Comparison of ENCODE assay signal across 30 cellular contexts in the genomic region with DNA sequence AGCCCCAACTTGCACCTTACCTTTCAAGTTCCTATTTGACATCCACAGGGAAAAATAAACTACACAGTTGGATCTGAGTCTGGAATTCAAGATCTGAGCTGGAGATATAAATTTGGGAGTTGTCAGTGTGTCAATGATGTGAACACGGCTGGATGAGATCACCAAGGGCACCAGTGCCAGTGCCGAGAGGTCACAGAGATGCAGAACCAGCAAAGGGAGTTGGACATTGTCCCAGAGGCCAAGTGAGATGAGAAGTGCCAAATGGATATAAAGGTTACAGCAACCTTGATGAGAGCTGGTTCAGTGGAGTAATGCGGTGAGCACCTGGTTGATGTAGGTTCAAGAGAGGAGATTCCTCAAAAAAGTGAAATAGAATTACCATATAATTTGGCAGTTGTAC.
"Had no signal": no experiment of that assay in that cellular context is flagged by ENCODE, and none has a peak within 500 bp of the region (broad histone marks: within the 10 kb centered on the region; RNA-seq: fewer than 3 reads in every experiment).

No MANE protein-coding gene starts in this region.

- H3K9me3 ChIP-seq: esophagus squamous epithelium, neutrophil, prostate gland, testis, transverse colon had no signal

- H3K4me3 ChIP-seq: esophagus squamous epithelium, prostate gland, SK-N-MC, testis, transverse colon had no signal

- ATAC-seq: activated CD4-positive, CD25-positive, alpha-beta regulatory T cell treated with anti-CD3 and anti-CD28 coated beads, Interleukin-2, amount 50 U/mL, for 24 hours; activated T-cell treated with anti-CD3 and anti-CD28 coated beads, Interleukin-2, amount 50 U/mL, for 4 hours; activated T-helper 17 cell treated with anti-CD3 and anti-CD28 coated beads, Interleukin-2, amount 50 U/mL, for 72 hours; stimulated activated naive CD8-positive, alpha-beta T cell treated with anti-CD3 and anti-CD28 coated beads, Interleukin-15, Interleukin-2, amounts not matched to agents 100 U/mL and 50 U/mL, for 24 hours had no signal

- H3K36me3 ChIP-seq: esophagus squamous epithelium, neutrophil, prostate gland, transverse colon had no signal

- FAIRE-seq: frontal cortex, kidney, urothelium cell line had no signal

- H3K27me3 ChIP-seq: esophagus squamous epithelium, testis, transverse colon had no signal

- DNase-seq: activated CD4-positive, alpha-beta memory T cell treated with anti-CD3 and anti-CD28 coated beads for 36 hours; activated CD4-positive, alpha-beta T cell treated with anti-CD3 and anti-CD28 coated beads, Interleukin-2, amount 10 ng/mL, durations not matched to agents 24 days and 14 days; activated gamma-delta T cell treated with Interleukin-2 at 50 U/mL for 16 hours; activated naive CD4-positive, alpha-beta T cell treated with anti-CD3 and anti-CD28 coated beads, Interleukin-2, amount 50 U/mL, for 16 hours; activated T-cell treated with anti-CD3 and anti-CD28 coated beads, Interleukin-2, amount 50 U/mL, for 4 hours; amygdala; central memory CD4-positive, alpha-beta T cell; dermis blood vessel endothelial cell; effector CD4-positive, alpha-beta T cell; esophagus squamous epithelium; glutamatergic neuron; hypothalamus; immature natural killer cell; kidney; mammary epithelial cell; stimulated activated CD4-positive, alpha-beta T cell treated with anti-CD3 and anti-CD28 coated beads, Interleukin-12 subunit alpha, Interleukin-12 subunit beta, amount 100 ng/mL, for 4 hours; stimulated activated CD4-positive, alpha-beta T cell treated with anti-CD3 and anti-CD28 coated beads, Interleukin-4, amount 100 ng/mL, for 1 hour; stimulated activated naive CD8-positive, alpha-beta T cell treated with anti-CD3 and anti-CD28 coated beads, Interleukin-15, Interleukin-2, amounts not matched to agents 100 U/mL and 50 U/mL, for 24 hours; T-helper 9 cell; testis; transverse colon; WERI-Rb-1 had no signal

- H3K27ac ChIP-seq: epithelial cell of prostate, esophagus squamous epithelium, neutrophil, prostate gland, SK-N-MC, testis, transverse colon, WERI-Rb-1 had no signal

- H3K4me1 ChIP-seq: esophagus squamous epithelium, prostate gland, testis, transverse colon had no signal
